ENCODE assay signal across 8 cellular contexts in genomic region chr1:93042134-93042821, GRCh38. TPM values are rescaled to one million over a fixed set of nuclear protein-coding genes. Genes with fewer than 3 reads are reported as not detected.
DNase-seq lines count a peak whose midpoint lies in the region; ATAC-seq, FAIRE-seq and TF ChIP-seq lines count a peak whose summit lies in the region.

No MANE protein-coding gene starts in this region.

- no peaks in the 10 kb centered on the region for H3F3A ChIP-seq in PC-3 (ENCODE audit: low read length, unreplicated experiment)

- ATAC-seq in GM21825 (IDR thresholded peaks at IDR 0.05; ENCODE audit: unreplicated experiment) = peak; percentile 87
- no peak for ATAC-seq in PC-3
- ATAC-seq in left lung = no peak

- H4K20me1 ChIP-seq in PC-3 (ENCODE audit: low read length) = no peaks in the 10 kb centered on the region

- CTCF ChIA-PET in PC-3 (lab: Charles Lee) = no interaction called here

- no peaks in the 10 kb centered on the region for H3K79me2 ChIP-seq in PC-3 (ENCODE audit: low read length)

- H3K9ac ChIP-seq in PC-3 (ENCODE audit: low read length) = no peak overlapping the region

- no peak for DNase-seq in GM18507 (ENCODE audit: extremely low spot score, insufficient read length, low read depth)
- DNase-seq in MV-4-11 (lab: John Stamatoyannopoulos, UW) = peak; percentile 71
- peak; percentile 12 for DNase-seq in fibroblast of peridontal ligament (ENCODE audit: extremely low read depth)
- no peak for DNase-seq in NCI-H524 treated with DMSO at 0.1 percent for 48 hours (lab: John Stamatoyannopoulos, UW)
- no peak for DNase-seq in PC-3
- no peak for DNase-seq in left lung
- DNase-seq in NCI-H82 treated with DMSO at 0.1 percent for 48 hours (lab: John Stamatoyannopoulos, UW; ENCODE audit: unreplicated experiment) = no peak

- H3K4me1 ChIP-seq in PC-3 (ENCODE audit: insufficient read depth, low read length) (no peaks in the 10 kb centered on the region), left lung (no peaks in the 10 kb centered on the region)

- H3K27me3 ChIP-seq in PC-3 (ENCODE audit: low read length) (no peaks in the 10 kb centered on the region), left lung (no peaks in the 10 kb centered on the region)

- BruUV-seq in PC-3 (replicated peaks; lab: Mats Ljungman, UMichigan) = no TSS peak

- H3K4me3 ChIP-seq in PC-3 (ENCODE audit: low read length) (no peak overlapping the region), left lung (no peak overlapping the region)

- TF ChIP-seq CTCF in PC-3 (conservative IDR thresholded peaks at IDR 0.05; ENCODE audit: low read depth, low read length) = no peak
- no peak for TF ChIP-seq CTCF in left lung (IDR thresholded peaks at IDR 0.05)

- H3K9me2 ChIP-seq in PC-3 (replicated peaks; ENCODE audit: low read length) = no peaks in the 10 kb centered on the region

- H3K27ac ChIP-seq in PC-3 (ENCODE audit: low read length) (no peak overlapping the region), left lung (no peak overlapping the region)

- H2AFZ ChIP-seq in PC-3 (ENCODE audit: low read length) = no peak overlapping the region

- no peak overlapping the region for H3K4me2 ChIP-seq in PC-3 (ENCODE audit: low read length)

- no peaks in the 10 kb centered on the region for H3K9me3 ChIP-seq in PC-3 (ENCODE audit: low read length)
- no peaks in the 10 kb centered on the region for H3K9me3 ChIP-seq in left lung

- intact Hi-C loops in PC-3 (cut with micrococcal nuclease) (no loop called here), left lung (cut with DNase I) (no loop called here)

- peak; percentile 94 for FAIRE-seq in GM18507 (lab: Jason Lieb, UNC)

- H3K36me3 ChIP-seq in PC-3 (ENCODE audit: low read depth, low read length) (no peaks in the 10 kb centered on the region), left lung (no peaks in the 10 kb centered on the region)

- POLR2A ChIA-PET in PC-3 (lab: Charles Lee; ENCODE audit: unreplicated experiment) = no interaction called here

RNA-seq across cellular contexts. Expression of gene MTF2, which starts 36.8 kb away (rescaled TPM):
- total RNA-seq in PC-3 (2014; rRNA removed) (15.3 and 25.3 TPM in 2 replicates), left lung (10 to 100 TPM; 22.3 to 24.0 TPM)

Comparison
In these comparisons a context has a peak if more than half of its experiments do, and no peak if none do; other contexts are left out.
1. DNase-seq: peak in MV-4-11 (single experiment) and fibroblast of peridontal ligament (single experiment); none in GM18507 (single experiment), NCI-H524 treated with DMSO at 0.1 percent for 48 hours (single experiment), PC-3 (single experiment), left lung (0 of 2) and NCI-H82 treated with DMSO at 0.1 percent for 48 hours (single experiment).